ENCODE assay signal across 18 cellular contexts in the genomic region with DNA sequence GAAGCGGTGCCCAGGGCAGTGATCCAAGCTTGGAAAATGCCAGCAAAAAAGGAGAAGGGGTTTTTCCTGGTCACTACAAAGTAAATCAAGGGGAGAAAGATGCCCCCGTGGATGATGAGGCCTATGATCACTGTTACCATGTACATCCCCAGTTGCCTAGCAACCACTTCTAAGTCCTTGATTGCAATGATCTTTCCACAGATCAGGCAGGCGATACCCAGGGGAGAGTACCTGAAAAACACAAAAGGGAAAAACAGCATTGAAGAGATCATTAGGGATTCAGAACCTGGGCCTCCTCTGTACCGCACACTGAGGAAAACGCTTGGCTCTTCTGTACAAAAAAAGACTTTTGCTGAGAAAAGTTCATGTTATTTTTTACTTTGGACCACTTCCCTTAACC.
A peak's percentile ranks its signal among the peaks of the same experiment; 100 is the strongest.
DNase-seq lines count a peak whose midpoint lies in the region; ATAC-seq lines count a peak whose summit lies in the region.
"Had no signal": no experiment of that assay in that cellular context is flagged by ENCODE, and none has a peak within 500 bp of the region (broad histone marks: within the 10 kb centered on the region; RNA-seq: fewer than 3 reads in every experiment).

No MANE protein-coding gene starts in this region.

- peak; percentile 23 for ATAC-seq in activated CD4-positive, alpha-beta T cell treated with anti-CD3 and anti-CD28 coated beads for 36 hours
- ATAC-seq in stimulated activated naive CD8-positive, alpha-beta T cell treated with anti-CD3 and anti-CD28 coated beads, Interleukin-15, Interleukin-2, amounts not matched to agents 100 U/mL and 50 U/mL, for 24 hours: peak; percentile 84
- ATAC-seq in GM21390 (IDR thresholded peaks at IDR 0.05; ENCODE audit: unreplicated experiment): no peak
- ATAC-seq in GM18858 (IDR thresholded peaks at IDR 0.05; ENCODE audit: unreplicated experiment): no peak

- peaks cover 25% of the 10 kb centered on the region for H3K4me1 Mint-ChIP-seq in activated CD4-positive, alpha-beta T cell treated with anti-CD3 and anti-CD28 coated beads for 36 hours
- peaks cover 17% of the 10 kb centered on the region for H3K4me1 Mint-ChIP-seq in activated CD4-positive, alpha-beta T cell treated with anti-CD3 and anti-CD28 coated beads, Interleukin-2, amount 10 ng/mL, durations not matched to agents 7 days and 5 days
- H3K4me1 Mint-ChIP-seq in activated naive CD8-positive, alpha-beta T cell treated with anti-CD3 and anti-CD28 coated beads for 36 hours: peaks cover 40% of the 10 kb centered on the region

- POLR2A ChIA-PET in activated CD4-positive, alpha-beta T cell treated with anti-CD3 and anti-CD28 coated beads for 36 hours (lab: Charles Lee): no interaction called here
- POLR2A ChIA-PET in activated CD4-positive, alpha-beta T cell treated with anti-CD3 and anti-CD28 coated beads, Interleukin-2, amount 10 ng/mL, durations not matched to agents 7 days and 5 days (lab: Charles Lee): no interaction called here

- no peak for DNase-seq in activated CD4-positive, alpha-beta T cell treated with anti-CD3 and anti-CD28 coated beads for 36 hours
- DNase-seq in activated CD4-positive, alpha-beta T cell treated with anti-CD3 and anti-CD28 coated beads, Interleukin-2, amount 10 ng/mL, durations not matched to agents 7 days and 5 days: no peak
- DNase-seq in NCI-H1417 treated with DMSO at 0.1 percent for 48 hours (lab: John Stamatoyannopoulos, UW) (peak; percentile 14), GDM1 (lab: John Stamatoyannopoulos, UW) (no peak)
- peak; percentile 27 for DNase-seq in activated naive CD8-positive, alpha-beta T cell treated with anti-CD3 and anti-CD28 coated beads for 36 hours
- DNase-seq in stimulated activated naive CD8-positive, alpha-beta T cell treated with anti-CD3 and anti-CD28 coated beads, Interleukin-15, Interleukin-2, amounts not matched to agents 100 U/mL and 50 U/mL, for 24 hours: peak; percentile 32
- DNase-seq: activated CD4-positive, alpha-beta T cell treated with anti-CD3 and anti-CD28 coated beads for 48 hours; activated T-cell treated with anti-CD3 and anti-CD28 coated beads for 4 hours; CD4-positive, alpha-beta memory T cell; dorsolateral prefrontal cortex; EL; GOT3; MV-4-11; nucleus accumbens; substantia nigra had no signal

- no peaks in the 10 kb centered on the region for H3K9me3 Mint-ChIP-seq in activated CD4-positive, alpha-beta T cell treated with anti-CD3 and anti-CD28 coated beads for 36 hours (ENCODE audit: low read depth)
- H3K9me3 Mint-ChIP-seq in activated CD4-positive, alpha-beta T cell treated with anti-CD3 and anti-CD28 coated beads, Interleukin-2, amount 10 ng/mL, durations not matched to agents 7 days and 5 days: no peaks in the 10 kb centered on the region
- no peaks in the 10 kb centered on the region for H3K9me3 Mint-ChIP-seq in activated naive CD8-positive, alpha-beta T cell treated with anti-CD3 and anti-CD28 coated beads for 36 hours
- H3K9me3 Mint-ChIP-seq: CD4-positive, alpha-beta memory T cell; IgD-negative memory B cell had no signal

- no peak overlapping the region for H3K4me3 Mint-ChIP-seq in activated CD4-positive, alpha-beta T cell treated with anti-CD3 and anti-CD28 coated beads for 36 hours
- H3K4me3 Mint-ChIP-seq in activated CD4-positive, alpha-beta T cell treated with anti-CD3 and anti-CD28 coated beads, Interleukin-2, amount 10 ng/mL, durations not matched to agents 7 days and 5 days: no peak overlapping the region
- H3K4me3 Mint-ChIP-seq in activated naive CD8-positive, alpha-beta T cell treated with anti-CD3 and anti-CD28 coated beads for 36 hours: no peak overlapping the region
- H3K4me3 Mint-ChIP-seq: IgD-negative memory B cell had no signal

- H3K36me3 Mint-ChIP-seq in activated CD4-positive, alpha-beta T cell treated with anti-CD3 and anti-CD28 coated beads for 36 hours (ENCODE audit: low read depth): no peaks in the 10 kb centered on the region
- H3K36me3 Mint-ChIP-seq in activated CD4-positive, alpha-beta T cell treated with anti-CD3 and anti-CD28 coated beads, Interleukin-2, amount 10 ng/mL, durations not matched to agents 7 days and 5 days (ENCODE audit: low read depth): no peaks in the 10 kb centered on the region
- no peaks in the 10 kb centered on the region for H3K36me3 Mint-ChIP-seq in activated naive CD8-positive, alpha-beta T cell treated with anti-CD3 and anti-CD28 coated beads for 36 hours
- H3K36me3 Mint-ChIP-seq: CD4-positive, alpha-beta memory T cell; IgD-negative memory B cell had no signal

- CTCF ChIA-PET in activated CD4-positive, alpha-beta T cell treated with anti-CD3 and anti-CD28 coated beads for 36 hours (lab: Charles Lee): interaction anchor here (0.7 to 1.5 kb wide), 2 partner anchors 151 to 366 kb away, joined by 3 to 4 read pairs; no protein-coding TSS in a partner anchor
- CTCF ChIA-PET in activated CD4-positive, alpha-beta T cell treated with anti-CD3 and anti-CD28 coated beads, Interleukin-2, amount 10 ng/mL, durations not matched to agents 7 days and 5 days (lab: Charles Lee): interaction anchor here (2.9 kb wide), 2 partner anchors 10 to 14 kb away, joined by 9 to 16 read pairs; no protein-coding TSS in a partner anchor

- H3K27me3 Mint-ChIP-seq in activated CD4-positive, alpha-beta T cell treated with anti-CD3 and anti-CD28 coated beads for 36 hours: peaks cover 3% of the 10 kb centered on the region
- H3K27me3 Mint-ChIP-seq in activated CD4-positive, alpha-beta T cell treated with anti-CD3 and anti-CD28 coated beads, Interleukin-2, amount 10 ng/mL, durations not matched to agents 7 days and 5 days: no peaks in the 10 kb centered on the region
- peaks cover 7% of the 10 kb centered on the region for H3K27me3 Mint-ChIP-seq in activated naive CD8-positive, alpha-beta T cell treated with anti-CD3 and anti-CD28 coated beads for 36 hours
- H3K27me3 Mint-ChIP-seq: IgD-negative memory B cell had no signal

- no peak overlapping the region for H3K27ac Mint-ChIP-seq in activated CD4-positive, alpha-beta T cell treated with anti-CD3 and anti-CD28 coated beads for 36 hours
- no peak overlapping the region for H3K27ac Mint-ChIP-seq in activated CD4-positive, alpha-beta T cell treated with anti-CD3 and anti-CD28 coated beads, Interleukin-2, amount 10 ng/mL, durations not matched to agents 7 days and 5 days
- peak overlapping the region; percentile 73 for H3K27ac Mint-ChIP-seq in activated naive CD8-positive, alpha-beta T cell treated with anti-CD3 and anti-CD28 coated beads for 36 hours

- intact Hi-C loops in activated CD4-positive, alpha-beta T cell treated with anti-CD3 and anti-CD28 coated beads for 36 hours (cut with DNase I, micrococcal nuclease): no loop called here

Comparison
In these comparisons a context has a peak if more than half of its experiments do, and no peak if none do; other contexts are left out.
1. ATAC-seq: peak in activated CD4-positive, alpha-beta T cell treated with anti-CD3 and anti-CD28 coated beads for 36 hours (single experiment) and stimulated activated naive CD8-positive, alpha-beta T cell treated with anti-CD3 and anti-CD28 coated beads, Interleukin-15, Interleukin-2, amounts not matched to agents 100 U/mL and 50 U/mL, for 24 hours (single experiment); none in GM21390 (single experiment) and GM18858 (single experiment).
2. DNase-seq: peak in NCI-H1417 treated with DMSO at 0.1 percent for 48 hours (single experiment), activated naive CD8-positive, alpha-beta T cell treated with anti-CD3 and anti-CD28 coated beads for 36 hours (single experiment) and stimulated activated naive CD8-positive, alpha-beta T cell treated with anti-CD3 and anti-CD28 coated beads, Interleukin-15, Interleukin-2, amounts not matched to agents 100 U/mL and 50 U/mL, for 24 hours (single experiment); none in activated CD4-positive, alpha-beta T cell treated with anti-CD3 and anti-CD28 coated beads for 36 hours (single experiment), activated CD4-positive, alpha-beta T cell treated with anti-CD3 and anti-CD28 coated beads, Interleukin-2, amount 10 ng/mL, durations not matched to agents 7 days and 5 days (single experiment) and GDM1 (single experiment).